1 cellular context compared by ENCODE assay signal in the genomic region with DNA sequence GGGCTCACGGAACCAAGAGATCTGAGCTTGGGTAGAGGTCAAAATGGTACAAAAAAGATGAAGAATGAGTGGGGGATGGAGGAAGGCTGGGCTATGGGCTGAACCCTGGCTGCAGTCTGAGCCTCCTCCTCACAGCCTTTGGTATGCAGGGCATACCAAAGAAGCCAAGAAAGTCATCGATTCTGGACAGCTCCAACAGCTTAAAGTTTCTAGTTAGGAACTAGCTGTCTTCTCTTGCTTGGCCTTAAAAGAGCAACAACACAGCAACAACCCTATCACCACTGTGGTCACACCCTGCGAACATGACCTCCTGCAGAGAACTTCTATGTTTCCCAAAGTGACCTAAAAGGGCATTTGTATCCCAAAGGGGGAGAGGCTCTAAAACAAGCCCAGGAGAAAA.
TF ChIP-seq lines count a peak whose summit lies in the region.

No MANE protein-coding gene starts in this region.

TF ChIP-seq in SK-N-SH, 30 proteins besides CTCF, POLR2A, EP300 and RAD21 (continued from another document):
- peak; percentile 72; the same call in 1 of the 2 replicates for TF ChIP-seq REST (IDR thresholded peaks at IDR 0.05; ENCODE audit: low read depth, low read length)
- no peak for TF ChIP-seq EZH2phosphoT487 (IDR thresholded peaks at IDR 0.05; ENCODE audit: borderline replicate concordance, low read depth)
- TF ChIP-seq USF2 (IDR thresholded peaks at IDR 0.05; ENCODE audit: borderline replicate concordance, low read depth, low read length), result no peak
- no peak for TF ChIP-seq GATA2 (CRISPR knock-in tag; IDR thresholded peaks at IDR 0.05)
TF ChIP-seq in SK-N-SH: peak in this region for 1.
